Comparison of ENCODE assay signal across 8 cellular contexts in genomic region chr12:106223485-106224391, GRCh38. TPM values are rescaled to one million over a fixed set of nuclear protein-coding genes. Genes with fewer than 3 reads are reported as not detected.
DNase-seq lines count a peak whose midpoint lies in the region; ATAC-seq lines count a peak whose summit lies in the region.

No MANE protein-coding gene starts in this region.

- in situ Hi-C loops in G401 (cut with HindIII; ENCODE audit: low sequenced_read_pairs), result no loop called here

- ATAC-seq in HG02678 (IDR thresholded peaks at IDR 0.05; ENCODE audit: unreplicated experiment), result peak; percentile 73
- peak; percentile 58 to 63 for ATAC-seq in activated CD4-positive, CD25-positive, alpha-beta regulatory T cell treated with anti-CD3 and anti-CD28 coated beads, Interleukin-2, amount 50 U/mL, for 24 hours

- DNase-seq in G401 (ENCODE audit: low spot score) (peak; percentile 66), NCI-H2196 (lab: John Stamatoyannopoulos, UW; ENCODE audit: unreplicated experiment) (peak; percentile 81), left kidney (ENCODE audit: low read depth, low spot score) (peak; percentile 85), cortex of kidney (lab: John Stamatoyannopoulos, UW) (no peak)
- peak; percentile 58 for DNase-seq in central memory CD4-positive, alpha-beta T cell
- peak; percentile 59 to 65 for DNase-seq in stimulated activated CD4-positive, alpha-beta T cell treated with anti-CD3 and anti-CD28 coated beads, Interleukin-4, amount 100 ng/mL, for 48 hours (ENCODE audit: low read depth in 2 of 2)

RNA-seq across cellular contexts. Expression of gene CKAP4, which starts 24.1 kb away (rescaled TPM):
- 50.9 and 54.4 TPM in 2 replicates for total RNA-seq in G401 (2014; rRNA removed; shearing (Covaris generic))
